In genomic region chrX:29241831-29242230, GRCh38 we compare ENCODE assay signal across 15 cellular contexts.
"Had no signal": no experiment of that assay in that cellular context is flagged by ENCODE, and none has a peak within 500 bp of the region (broad histone marks: within the 10 kb centered on the region; RNA-seq: fewer than 3 reads in every experiment).

No MANE protein-coding gene starts in this region.

- H3K27me3 Mint-ChIP-seq: naive B cell had no signal

- H3K4me3 Mint-ChIP-seq: immature natural killer cell, naive B cell, nephron had no signal

- DNase-seq: dermis blood vessel endothelial cell; erythroblast; heart left ventricle; immature natural killer cell; kidney; left cardiac atrium; left ventricle myocardium inferior; mesendoderm; naive B cell; small intestine; stimulated activated CD4-positive, alpha-beta T cell treated with anti-CD3 and anti-CD28 coated beads, Interleukin-12 subunit alpha, Interleukin-12 subunit beta, amount 100 ng/mL, for 4 hours; stimulated activated naive CD4-positive, alpha-beta T cell treated with Interleukin-2 at 50 U/mL for 16 hours; trophoblast cell had no signal

- H3K27ac Mint-ChIP-seq: immature natural killer cell, naive B cell, nephron had no signal

- H3K4me3 ChIP-seq: heart left ventricle, left ventricle myocardium inferior, lung had no signal

- H3K4me1 Mint-ChIP-seq: immature natural killer cell, naive B cell, nephron had no signal

- H3K36me3 Mint-ChIP-seq: immature natural killer cell, naive B cell had no signal
